In genomic region chr7:7681191-7681935, GRCh38 we compare ENCODE assay signal across 8 cellular contexts. TPM values are rescaled to one million over a fixed set of nuclear protein-coding genes. Genes with fewer than 3 reads are reported as not detected.
DNase-seq lines count a peak whose midpoint lies in the region; ATAC-seq and FAIRE-seq lines count a peak whose summit lies in the region.

No MANE protein-coding gene starts in this region.

- no peaks in the 10 kb centered on the region for H3K79me1 ChIP-seq in trophoblast cell (ENCODE audit: low read length)

- no peak overlapping the region for H4K12ac ChIP-seq in trophoblast cell (ENCODE audit: low read depth, low read length)

- no peak overlapping the region for H2AFZ ChIP-seq in trophoblast cell (ENCODE audit: insufficient read depth, low read length, poor library complexity)

- no peak overlapping the region for H3K14ac ChIP-seq in trophoblast cell (ENCODE audit: low read length)

- H2BK12ac ChIP-seq in trophoblast cell (ENCODE audit: low read length) = no peak overlapping the region

- H3K27me3 Mint-ChIP-seq in CD8-positive, alpha-beta memory T cell = no peaks in the 10 kb centered on the region
- no peaks in the 10 kb centered on the region for H3K27me3 Mint-ChIP-seq in activated T-cell treated with anti-CD3 and anti-CD28 coated beads, Interleukin-2, amount 50 U/mL, for 72 hours (ENCODE audit: low read depth)

- no peak overlapping the region for H2AK5ac ChIP-seq in trophoblast cell (ENCODE audit: low read length)

- no peak overlapping the region for H3K4me3 ChIP-seq in CD8-positive, alpha-beta memory T cell (ENCODE audit: low read length)
- no peak overlapping the region for H3K4me3 ChIP-seq in trophoblast cell (ENCODE audit: low read depth, low read length)

- H3K18ac ChIP-seq in trophoblast cell (ENCODE audit: low read length) = no peak overlapping the region

- H4K91ac ChIP-seq in trophoblast cell (ENCODE audit: low read depth, low read length) = no peak overlapping the region

- ATAC-seq in GM18907 (IDR thresholded peaks at IDR 0.05; ENCODE audit: unreplicated experiment) (peak; percentile 89), HG03354 (IDR thresholded peaks at IDR 0.05; ENCODE audit: poor library complexity, severe bottlenecking, unreplicated experiment) (peak; percentile 89), HG02870 (IDR thresholded peaks at IDR 0.05; ENCODE audit: unreplicated experiment) (no peak)
- ATAC-seq in activated T-cell treated with anti-CD3 and anti-CD28 coated beads, Interleukin-2, amount 50 U/mL, for 72 hours (replicated peaks in 1 of 2) = peak; percentile 68 to 76

- CTCF ChIA-PET in CD8-positive, alpha-beta memory T cell (lab: Charles Lee) = interaction anchor here (0.7 to 2.1 kb wide), 20 partner anchors 33 to 536 kb away, joined by 3 to 16 read pairs (median 4); partner anchors contain the start of genes GLCCI1 and UMAD1

- no peak overlapping the region for H3K4ac ChIP-seq in trophoblast cell (ENCODE audit: low read depth, low read length)

- H2BK5ac ChIP-seq in trophoblast cell (ENCODE audit: low read depth, low read length, poor library complexity) = no peak overlapping the region

- no peaks in the 10 kb centered on the region for H3K79me2 ChIP-seq in trophoblast cell (ENCODE audit: control insufficient read depth, insufficient read depth, low read length, poor library complexity)

- peak; percentile 98 for FAIRE-seq in frontal cortex (lab: Jason Lieb, UNC)

- peak in 3 of 5 donors; percentile 14 to 47 (median 41) for DNase-seq in CD8-positive, alpha-beta memory T cell
- DNase-seq in NCI-H510A (lab: John Stamatoyannopoulos, UW) (peak; percentile 19), frontal cortex (ENCODE audit: low spot score in 2 of 2) (peak; percentile 8 to 11), trophoblast cell (peak; percentile 40 to 89)
- peak; percentile 36 to 39 for DNase-seq in activated T-cell treated with anti-CD3 and anti-CD28 coated beads, Interleukin-2, amount 50 U/mL, for 72 hours

- peak overlapping the region in 2 of 7 donors; percentile 16 to 35 for H3K4me3 Mint-ChIP-seq in CD8-positive, alpha-beta memory T cell
- H3K4me3 Mint-ChIP-seq in activated T-cell treated with anti-CD3 and anti-CD28 coated beads, Interleukin-2, amount 50 U/mL, for 72 hours = no peak overlapping the region

- H3K27me3 ChIP-seq in CD8-positive, alpha-beta memory T cell (ENCODE audit: insufficient read depth, low read length, poor library complexity, severe bottlenecking) = no peaks in the 10 kb centered on the region
- H3K27me3 ChIP-seq in trophoblast cell (ENCODE audit: insufficient read depth, low read length) = no peaks in the 10 kb centered on the region

- H3K4me1 Mint-ChIP-seq in CD8-positive, alpha-beta memory T cell = peaks cover 30 to 39% (median 31%) of the 10 kb centered on the region in 3 donors
- H3K4me1 Mint-ChIP-seq in activated T-cell treated with anti-CD3 and anti-CD28 coated beads, Interleukin-2, amount 50 U/mL, for 72 hours (ENCODE audit: low read depth) = peaks cover 32% of the 10 kb centered on the region

- peaks cover 3 to 8% (median 4%) of the 10 kb centered on the region in 5 donors for H3K9me3 Mint-ChIP-seq in CD8-positive, alpha-beta memory T cell
- H3K9me3 Mint-ChIP-seq in activated T-cell treated with anti-CD3 and anti-CD28 coated beads, Interleukin-2, amount 50 U/mL, for 72 hours = peaks cover 2 to 4% of the 10 kb centered on the region in 2 donors

- no peak overlapping the region for H3K23ac ChIP-seq in trophoblast cell (ENCODE audit: low read length)

- H3K27ac Mint-ChIP-seq in CD8-positive, alpha-beta memory T cell = peak overlapping the region in 5 of 8 donors; percentile 6 to 69 (median 30)
- H3K27ac Mint-ChIP-seq in activated T-cell treated with anti-CD3 and anti-CD28 coated beads, Interleukin-2, amount 50 U/mL, for 72 hours = no peak overlapping the region

- H3K9me3 ChIP-seq in CD8-positive, alpha-beta memory T cell (ENCODE audit: low read length) = no peaks in the 10 kb centered on the region
- H3K9me3 ChIP-seq in trophoblast cell (ENCODE audit: insufficient read depth, low read depth, low read length) = no peaks in the 10 kb centered on the region

- no peak overlapping the region for H4K8ac ChIP-seq in trophoblast cell (ENCODE audit: low read depth, low read length)

- no CpG with 5 or more reads among the region's 7 CpGs for WGBS in trophoblast cell (ENCODE audit: extremely low coverage, insufficient coverage, insufficient read length)

- H2BK120ac ChIP-seq in trophoblast cell (ENCODE audit: insufficient read depth, low read length, poor library complexity) = no peak overlapping the region

- POLR2A ChIA-PET in CD8-positive, alpha-beta memory T cell (lab: Charles Lee) = interaction anchor here (1.6 kb wide), 1 partner anchor 495 kb away, joined by 3 read pairs; no protein-coding TSS in a partner anchor

- no peak overlapping the region for H3K9ac ChIP-seq in trophoblast cell (ENCODE audit: low read length)

- no peaks in the 10 kb centered on the region for H3K36me3 ChIP-seq in CD8-positive, alpha-beta memory T cell (ENCODE audit: insufficient read depth, low read length)
- no peaks in the 10 kb centered on the region for H3K36me3 ChIP-seq in trophoblast cell (ENCODE audit: control insufficient read depth in 1 of 2, insufficient read depth in 2 of 2, low read length in 2 of 2)

- H3K36me3 Mint-ChIP-seq in CD8-positive, alpha-beta memory T cell = peaks cover 5 to 7% (median 7%) of the 10 kb centered on the region in 3 donors
- H3K36me3 Mint-ChIP-seq in activated T-cell treated with anti-CD3 and anti-CD28 coated beads, Interleukin-2, amount 50 U/mL, for 72 hours (ENCODE audit: insufficient read depth in 2 of 2) = peaks cover 7 to 8% of the 10 kb centered on the region in 2 donors

- no peak overlapping the region for H3K4me2 ChIP-seq in trophoblast cell (ENCODE audit: low read length)

- H3K4me1 ChIP-seq in CD8-positive, alpha-beta memory T cell (ENCODE audit: insufficient read depth, low read length) = peaks cover 8% of the 10 kb centered on the region
- H3K4me1 ChIP-seq in trophoblast cell (ENCODE audit: control insufficient read depth in 1 of 2, insufficient read depth in 2 of 2, low read length in 2 of 2) = no peaks in the 10 kb centered on the region

- H3K27ac ChIP-seq in CD8-positive, alpha-beta memory T cell (ENCODE audit: low read depth, low read length) = no peak overlapping the region
- H3K27ac ChIP-seq in trophoblast cell (ENCODE audit: low read depth, low read length) = no peak overlapping the region

RNA-seq across cellular contexts. Expression of gene RPA3, which starts 37.0 kb away (rescaled TPM):
- 100 to 1,000 TPM; 145 to 149 TPM for total RNA-seq in CD8-positive, alpha-beta memory T cell
- polyA plus RNA-seq in CD8-positive, alpha-beta memory T cell = 94.9 TPM
- total RNA-seq in activated T-cell treated with anti-CD3 and anti-CD28 coated beads, Interleukin-2, amount 50 U/mL, for 72 hours = 100 to 1,000 TPM; 101 to 103 TPM
- 17.1 TPM for total RNA-seq in frontal cortex
- 50.1 and 53.5 TPM in 2 replicates for polyA plus RNA-seq in trophoblast cell (2013)

RNA-seq across cellular contexts. Expression of gene UMAD1, which starts 40.8 kb away (rescaled TPM):
- total RNA-seq in CD8-positive, alpha-beta memory T cell = 10 to 100 TPM; 13.5 to 14.8 TPM
- polyA plus RNA-seq in CD8-positive, alpha-beta memory T cell = 27.4 TPM
- 10 to 100 TPM; 23.7 to 31.4 TPM for total RNA-seq in activated T-cell treated with anti-CD3 and anti-CD28 coated beads, Interleukin-2, amount 50 U/mL, for 72 hours
- total RNA-seq in frontal cortex = 7.3 TPM
- 10.6 and 11.0 TPM in 2 replicates for polyA plus RNA-seq in trophoblast cell (2013)

Comparison
In these comparisons a context has a peak if more than half of its experiments do, and no peak if none do; other contexts are left out.
1. DNase-seq: peak in every context shown above with its lines; median percentile 64 in trophoblast cell; 41 in CD8-positive, alpha-beta memory T cell; 38 in activated T-cell treated with anti-CD3 and anti-CD28 coated beads, Interleukin-2, amount 50 U/mL, for 72 hours; 19 in NCI-H510A; 10 in frontal cortex.